Comparison of ENCODE assay signal across 14 cellular contexts in the genomic region with DNA sequence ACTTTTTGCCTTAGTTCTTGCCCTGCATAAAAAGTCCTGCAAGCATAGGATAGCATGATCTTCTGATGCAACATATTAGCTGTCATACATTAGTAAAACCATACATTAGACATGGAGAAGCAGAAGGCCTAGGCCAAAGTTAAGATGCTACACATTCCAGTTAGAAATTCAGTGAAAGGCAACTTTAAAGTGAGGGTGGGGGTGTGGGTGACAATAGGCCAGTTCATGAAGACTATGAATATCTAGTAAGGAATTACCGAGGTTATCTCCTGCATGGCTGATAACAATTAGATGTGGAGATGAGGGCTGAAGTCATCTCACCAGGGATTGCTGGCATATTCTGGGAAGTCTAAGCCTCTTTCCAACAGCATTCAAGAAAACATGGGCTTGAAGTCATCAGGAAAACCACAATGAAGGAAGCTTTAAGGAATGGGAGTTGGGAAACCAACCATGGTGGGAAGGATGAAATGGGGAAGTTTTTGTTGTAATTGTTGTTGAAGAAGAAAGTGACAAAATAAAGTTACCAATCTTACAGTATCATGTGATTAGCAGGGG.
DNase-seq lines count a peak whose midpoint lies in the region; ATAC-seq, FAIRE-seq and TF ChIP-seq lines count a peak whose summit lies in the region.
"Had no signal": no experiment of that assay in that cellular context is flagged by ENCODE, and none has a peak within 500 bp of the region (broad histone marks: within the 10 kb centered on the region; RNA-seq: fewer than 3 reads in every experiment).

No MANE protein-coding gene starts in this region.

- no peaks in the 10 kb centered on the region for H3K27me3 ChIP-seq in mesenchymal stem cell (ENCODE audit: control insufficient read depth in 1 of 2, insufficient read depth in 1 of 2, low read length in 2 of 2)
- H3K27me3 ChIP-seq: foreskin keratinocyte, ovary, testis had no signal

- H3K4me1 ChIP-seq in A549 (peaks cover 22% of the 10 kb centered on the region), mesenchymal stem cell (ENCODE audit: control insufficient read depth, insufficient read depth, low read depth, low read length) (peaks cover 5% of the 10 kb centered on the region)
- H3K4me1 ChIP-seq: foreskin keratinocyte, testis had no signal

- no peak for TF ChIP-seq POLR2A in A549 (IDR thresholded peaks at IDR 0.05; ENCODE audit: low read length)

- H3K79me1 ChIP-seq in mesenchymal stem cell (replicated peaks; ENCODE audit: low read length, poor library complexity, severe bottlenecking): peaks cover 29% of the 10 kb centered on the region

- no peak overlapping the region for H3K23ac ChIP-seq in mesenchymal stem cell (ENCODE audit: low read length in 2 of 2)

- H3K4me3 ChIP-seq in A549 (no peak overlapping the region), astrocyte of the spinal cord (ENCODE audit: low read depth, low read length) (no peak overlapping the region), mesenchymal stem cell (ENCODE audit: insufficient read depth in 1 of 2, low read depth in 1 of 2, low read length in 2 of 2) (peak overlapping the region in 1 of 2 experiments; percentile 50)
- H3K4me3 ChIP-seq: ovary, testis had no signal

- TF ChIP-seq RAD21 in A549 (conservative IDR thresholded peaks at IDR 0.05 in 1 of 2, IDR thresholded peaks at IDR 0.05 in 1 of 2): no peak

- no peak for TF ChIP-seq EP300 in A549 (IDR thresholded peaks at IDR 0.05)

- TF ChIP-seq CTCF in A549 (IDR thresholded peaks at IDR 0.05) (no peak), astrocyte of the spinal cord (IDR thresholded peaks at IDR 0.05; ENCODE audit: low read depth, low read length) (no peak)

- POLR2A ChIA-PET in A549 (lab: Yijun Ruan, JAX): no interaction called here

- no peak overlapping the region for H2BK12ac ChIP-seq in mesenchymal stem cell (ENCODE audit: low read length in 2 of 2)

- H2AFZ ChIP-seq in mesenchymal stem cell (ENCODE audit: low read depth, low read length): no peak overlapping the region

- peak overlapping the region; percentile 85 for H3K9ac ChIP-seq in mesenchymal stem cell (ENCODE audit: low read length)

- H3K14ac ChIP-seq in mesenchymal stem cell (ENCODE audit: low read length in 2 of 2): no peak overlapping the region

- peak overlapping the region; percentile 51 to 79; a peak in 5 of 6 replicates for H3K27ac ChIP-seq in A549
- no peak overlapping the region for H3K27ac ChIP-seq in mesenchymal stem cell (ENCODE audit: low read length, poor library complexity, severe bottlenecking)
- H3K27ac ChIP-seq: C4-2B, foreskin keratinocyte, ovary, testis had no signal

- DNase-seq in A549 (ENCODE audit: low read depth in 1 of 2, low spot score in 1 of 2): no peak
- DNase-seq in EL: peak; percentile 57
- peak; percentile 35 for DNase-seq in astrocyte of the spinal cord (ENCODE audit: low read depth, low spot score)
- peak; percentile 79 for DNase-seq in mesenchymal stem cell
- DNase-seq in stimulated activated CD4-positive, alpha-beta T cell treated with anti-CD3 and anti-CD28 coated beads, Interleukin-12 subunit alpha, Interleukin-12 subunit beta, amount 100 ng/mL, for 4 hours: no peak
- no peak for DNase-seq in activated T-cell treated with anti-CD3 and anti-CD28 coated beads for 4 hours
- DNase-seq in NK-92 treated with Interleukin-12 subunit alpha and Interleukin-12 subunit beta, amount 100 ng/mL, for 24 hours (lab: John Stamatoyannopoulos, UW): no peak
- DNase-seq: foreskin keratinocyte, left cardiac atrium, ovary, PC-3, testis had no signal

- peaks cover 0 to 15% of the 10 kb centered on the region in 2 experiments for H3K36me3 ChIP-seq in mesenchymal stem cell (ENCODE audit: control insufficient read depth in 1 of 2, insufficient read depth in 2 of 2, low read depth in 1 of 2, low read length in 2 of 2)
- H3K36me3 ChIP-seq: ovary had no signal

- FAIRE-seq in A549 (lab: Jason Lieb, UNC): no peak

- CTCF ChIA-PET in A549 (lab: Yijun Ruan, JAX): interaction anchor here (0.7 kb wide), 1 partner anchor 8 kb away, joined by 3 read pairs; no protein-coding TSS in a partner anchor

- H2BK5ac ChIP-seq in mesenchymal stem cell (ENCODE audit: low read depth, low read length, poor library complexity, severe bottlenecking): no peak overlapping the region

- 77% methylated on average over 1 of the region's 1 CpG for WGBS in A549 (ENCODE audit: missing lambda C conversion rate)
- WGBS in mesenchymal stem cell: 55% methylated on average over 1 of the region's 1 CpG

- peak overlapping the region; percentile 52 for H3K4me2 ChIP-seq in A549
- H3K4me2 ChIP-seq in mesenchymal stem cell (ENCODE audit: low read length, poor library complexity, severe bottlenecking): no peak overlapping the region

- no peak overlapping the region for H4K91ac ChIP-seq in mesenchymal stem cell (ENCODE audit: low read length)

- H3K9me3 ChIP-seq in A549 (no peaks in the 10 kb centered on the region), mesenchymal stem cell (ENCODE audit: control insufficient read depth, low read length) (no peaks in the 10 kb centered on the region)
- H3K9me3 ChIP-seq: ovary, testis had no signal

- H2BK15ac ChIP-seq in mesenchymal stem cell (ENCODE audit: low read depth, poor library complexity, severe bottlenecking): no peak overlapping the region

- H4K8ac ChIP-seq in mesenchymal stem cell (ENCODE audit: low read length): no peak overlapping the region

- H3K4ac ChIP-seq in mesenchymal stem cell (ENCODE audit: low read depth in 1 of 2, low read length in 2 of 2): no peak overlapping the region

- peak overlapping the region in 1 of 2 experiments; percentile 30 for H3K18ac ChIP-seq in mesenchymal stem cell (ENCODE audit: low read depth in 1 of 2, low read length in 2 of 2)

- H2AK5ac ChIP-seq in mesenchymal stem cell (ENCODE audit: low read length, severe bottlenecking): peak overlapping the region; percentile 76

- H2BK120ac ChIP-seq in mesenchymal stem cell (ENCODE audit: low read depth, low read length): no peak overlapping the region

- in situ Hi-C loops in astrocyte of the spinal cord (cut with HindIII; ENCODE audit: low sequenced_read_pairs): no loop called here

- no peak for ATAC-seq in A549
- ATAC-seq in HG03175 (IDR thresholded peaks at IDR 0.05; ENCODE audit: unreplicated experiment): no peak
- ATAC-seq: foreskin keratinocyte, PC-3 had no signal

TF ChIP-seq in A549, 52 proteins besides CTCF, POLR2A, EP300 and RAD21:
- no peak for TF ChIP-seq FOXS1 (CRISPR knock-in tag; IDR thresholded peaks at IDR 0.05)
- no peak for TF ChIP-seq ESRRA (IDR thresholded peaks at IDR 0.05; ENCODE audit: borderline replicate concordance, low read length)
- no peak for TF ChIP-seq NFE2L2 (conservative IDR thresholded peaks at IDR 0.05; ENCODE audit: low read length)
- no peak for TF ChIP-seq SREBF2 (IDR thresholded peaks at IDR 0.05)
- TF ChIP-seq, protein P1, sequence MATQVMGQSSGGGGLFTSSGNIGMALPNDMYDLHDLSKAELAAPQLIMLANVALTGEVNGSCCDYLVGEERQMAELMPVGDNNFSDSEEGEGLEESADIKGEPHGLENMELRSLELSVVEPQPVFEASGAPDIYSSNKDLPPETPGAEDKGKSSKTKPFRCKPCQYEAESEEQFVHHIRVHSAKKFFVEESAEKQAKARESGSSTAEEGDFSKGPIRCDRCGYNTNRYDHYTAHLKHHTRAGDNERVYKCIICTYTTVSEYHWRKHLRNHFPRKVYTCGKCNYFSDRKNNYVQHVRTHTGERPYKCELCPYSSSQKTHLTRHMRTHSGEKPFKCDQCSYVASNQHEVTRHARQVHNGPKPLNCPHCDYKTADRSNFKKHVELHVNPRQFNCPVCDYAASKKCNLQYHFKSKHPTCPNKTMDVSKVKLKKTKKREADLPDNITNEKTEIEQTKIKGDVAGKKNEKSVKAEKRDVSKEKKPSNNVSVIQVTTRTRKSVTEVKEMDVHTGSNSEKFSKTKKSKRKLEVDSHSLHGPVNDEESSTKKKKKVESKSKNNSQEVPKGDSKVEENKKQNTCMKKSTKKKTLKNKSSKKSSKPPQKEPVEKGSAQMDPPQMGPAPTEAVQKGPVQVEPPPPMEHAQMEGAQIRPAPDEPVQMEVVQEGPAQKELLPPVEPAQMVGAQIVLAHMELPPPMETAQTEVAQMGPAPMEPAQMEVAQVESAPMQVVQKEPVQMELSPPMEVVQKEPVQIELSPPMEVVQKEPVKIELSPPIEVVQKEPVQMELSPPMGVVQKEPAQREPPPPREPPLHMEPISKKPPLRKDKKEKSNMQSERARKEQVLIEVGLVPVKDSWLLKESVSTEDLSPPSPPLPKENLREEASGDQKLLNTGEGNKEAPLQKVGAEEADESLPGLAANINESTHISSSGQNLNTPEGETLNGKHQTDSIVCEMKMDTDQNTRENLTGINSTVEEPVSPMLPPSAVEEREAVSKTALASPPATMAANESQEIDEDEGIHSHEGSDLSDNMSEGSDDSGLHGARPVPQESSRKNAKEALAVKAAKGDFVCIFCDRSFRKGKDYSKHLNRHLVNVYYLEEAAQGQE (IDR thresholded peaks at IDR 0.05): no peak
- no peak for TF ChIP-seq PHF8 (IDR thresholded peaks at IDR 0.05; ENCODE audit: borderline replicate concordance, low read depth)
- no peak for TF ChIP-seq FOSL2 (IDR thresholded peaks at IDR 0.05)
- TF ChIP-seq FOSL2 (CRISPR knock-in tag; IDR thresholded peaks at IDR 0.05): no peak
- no peak for TF ChIP-seq FOSB (CRISPR knock-in tag; IDR thresholded peaks at IDR 0.05)
- no peak for TF ChIP-seq RARB (CRISPR knock-in tag; IDR thresholded peaks at IDR 0.05)
- no peak for TF ChIP-seq EHF (CRISPR knock-in tag; IDR thresholded peaks at IDR 0.05)
- TF ChIP-seq, protein P2, sequence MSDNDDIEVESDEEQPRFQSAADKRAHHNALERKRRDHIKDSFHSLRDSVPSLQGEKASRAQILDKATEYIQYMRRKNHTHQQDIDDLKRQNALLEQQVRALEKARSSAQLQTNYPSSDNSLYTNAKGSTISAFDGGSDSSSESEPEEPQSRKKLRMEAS (IDR thresholded peaks at IDR 0.05): no peak
- TF ChIP-seq, protein P3, sequence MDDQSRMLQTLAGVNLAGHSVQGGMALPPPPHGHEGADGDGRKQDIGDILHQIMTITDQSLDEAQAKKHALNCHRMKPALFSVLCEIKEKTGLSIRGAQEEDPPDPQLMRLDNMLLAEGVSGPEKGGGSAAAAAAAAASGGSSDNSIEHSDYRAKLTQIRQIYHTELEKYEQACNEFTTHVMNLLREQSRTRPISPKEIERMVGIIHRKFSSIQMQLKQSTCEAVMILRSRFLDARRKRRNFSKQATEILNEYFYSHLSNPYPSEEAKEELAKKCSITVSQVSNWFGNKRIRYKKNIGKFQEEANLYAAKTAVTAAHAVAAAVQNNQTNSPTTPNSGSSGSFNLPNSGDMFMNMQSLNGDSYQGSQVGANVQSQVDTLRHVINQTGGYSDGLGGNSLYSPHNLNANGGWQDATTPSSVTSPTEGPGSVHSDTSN (IDR thresholded peaks at IDR 0.05): no peak
- no peak for TF ChIP-seq JUNB (IDR thresholded peaks at IDR 0.05)

Comparison
In these comparisons a context has a peak if more than half of its experiments do, and no peak if none do; other contexts are left out.
1. DNase-seq: peak in EL (single experiment), astrocyte of the spinal cord (single experiment) and mesenchymal stem cell (single experiment); none in A549 (0 of 2), stimulated activated CD4-positive, alpha-beta T cell treated with anti-CD3 and anti-CD28 coated beads, Interleukin-12 subunit alpha, Interleukin-12 subunit beta, amount 100 ng/mL, for 4 hours (single experiment), activated T-cell treated with anti-CD3 and anti-CD28 coated beads for 4 hours (single experiment) and NK-92 treated with Interleukin-12 subunit alpha and Interleukin-12 subunit beta, amount 100 ng/mL, for 24 hours (single experiment).